ENCODE assay signal across 9 cellular contexts in the genomic region with DNA sequence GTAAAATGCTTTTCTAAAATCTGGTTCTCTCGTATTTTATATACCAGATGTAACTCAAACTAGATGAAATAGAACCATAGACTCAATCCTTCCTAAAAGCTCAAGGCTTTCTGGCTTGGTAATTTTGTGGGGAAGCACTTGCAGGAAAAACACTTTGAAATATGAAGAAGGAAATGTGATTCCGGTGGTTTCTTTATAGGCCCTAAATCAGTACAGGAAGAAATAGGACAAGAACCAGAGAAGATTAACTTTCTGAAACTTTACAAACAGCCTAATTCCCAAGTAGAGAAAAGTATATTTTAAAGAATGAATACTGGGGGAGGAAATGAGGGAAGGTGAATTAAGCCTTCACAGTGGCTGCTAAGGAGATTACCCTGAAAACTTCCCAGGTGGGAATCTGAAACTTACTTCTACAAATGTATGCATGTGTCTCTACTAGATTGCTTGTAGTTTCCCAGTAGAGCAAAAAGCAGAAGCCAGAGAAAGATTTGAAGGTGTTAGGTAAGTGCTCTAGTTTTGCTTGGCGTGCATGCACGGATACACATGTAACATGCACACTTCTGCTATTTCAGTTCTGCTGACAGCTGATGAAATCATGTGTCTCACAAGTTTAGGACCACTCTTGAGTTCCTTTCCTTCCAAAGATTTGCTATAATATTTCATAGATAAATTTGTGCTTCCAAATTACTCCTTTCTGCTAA.
DNase-seq lines count a peak whose midpoint lies in the region; ATAC-seq and TF ChIP-seq lines count a peak whose summit lies in the region.
"Had no signal": no experiment of that assay in that cellular context is flagged by ENCODE, and none has a peak within 500 bp of the region (broad histone marks: within the 10 kb centered on the region; RNA-seq: fewer than 3 reads in every experiment).

No MANE protein-coding gene starts in this region.

- no peaks in the 10 kb centered on the region for H3K9me3 ChIP-seq in tibial nerve

- H3K4me1 ChIP-seq in tibial nerve, result peaks cover 3 to 98% (median 72%) of the 10 kb centered on the region in 4 donors

- TF ChIP-seq POLR2A in tibial nerve (IDR thresholded peaks at IDR 0.05), result no peak

- H3K4me1 Mint-ChIP-seq in brain, result peaks cover 35% of the 10 kb centered on the region

- CTCF ChIA-PET in RWPE1 (lab: Yijun Ruan, JAX), result no interaction called here

- H3K27ac ChIP-seq in tibial nerve, result peak overlapping the region; percentile 14 to 91 (median 64)
- H3K27ac ChIP-seq in RWPE1, result no peak overlapping the region
- H3K27ac ChIP-seq: KMS-11 had no signal

- H3K27ac Mint-ChIP-seq in brain, result peak overlapping the region in 4 of 5 experiments; percentile 9 to 66 (median 16)

- peak in 1 of 2 donors; percentile 45 for TF ChIP-seq EP300 in tibial nerve (IDR thresholded peaks at IDR 0.05)

- peaks cover 4% of the 10 kb centered on the region for H3K27me3 Mint-ChIP-seq in brain

- no peak overlapping the region for H3K4me3 Mint-ChIP-seq in brain

- ATAC-seq in GM19438 (IDR thresholded peaks at IDR 0.05; ENCODE audit: low read depth, unreplicated experiment) (peak; percentile 56), HG03108 (IDR thresholded peaks at IDR 0.05; ENCODE audit: unreplicated experiment) (peak; percentile 71)

- H3K9me3 Mint-ChIP-seq in brain, result no peaks in the 10 kb centered on the region

- peak in 1 of 2 donors; percentile 2 for DNase-seq in tibial nerve (ENCODE audit: low spot score in 2 of 2)
- no peak for DNase-seq in C1 segment of cervical spinal cord (lab: John Stamatoyannopoulos, UW)
- no peak for DNase-seq in HuH-7.5 (ENCODE audit: low spot score)
- DNase-seq in activated naive CD4-positive, alpha-beta T cell treated with Interleukin-2 at 50 U/mL for 16 hours, result no peak
- DNase-seq in RWPE1 (ENCODE audit: low spot score), result no peak

- POLR2A ChIA-PET in RWPE1 (lab: Yijun Ruan, JAX; ENCODE audit: low non-redundant PET), result no interaction called here

- H3K36me3 ChIP-seq in tibial nerve, result no peaks in the 10 kb centered on the region

- H3K27me3 ChIP-seq in tibial nerve, result no peaks in the 10 kb centered on the region

- H3K36me3 Mint-ChIP-seq in brain, result no peaks in the 10 kb centered on the region

- TF ChIP-seq CTCF in brain (conservative IDR thresholded peaks at IDR 0.05) (no peak), tibial nerve (IDR thresholded peaks at IDR 0.05) (no peak), RWPE1 (conservative IDR thresholded peaks at IDR 0.05; ENCODE audit: low read depth) (no peak)

- 68% methylated on average over 4 of the region's 4 CpGs for WGBS in tibial nerve, 2 donors

- H3K4me3 ChIP-seq in tibial nerve, result no peak overlapping the region
